16 cellular contexts compared by ENCODE assay signal in genomic region chr3:16277471-16277870, GRCh38. TPM values are rescaled to one million over a fixed set of nuclear protein-coding genes. Genes with fewer than 3 reads are reported as not detected.
A peak's percentile ranks its signal among the peaks of the same experiment; 100 is the strongest.
DNase-seq lines count a peak whose midpoint lies in the region; ATAC-seq, FAIRE-seq and TF ChIP-seq lines count a peak whose summit lies in the region.
"Had no signal": no experiment of that assay in that cellular context is flagged by ENCODE, and none has a peak within 500 bp of the region (broad histone marks: within the 10 kb centered on the region; RNA-seq: fewer than 3 reads in every experiment).

No MANE protein-coding gene starts in this region.

- H3K4me2 ChIP-seq in HepG2 (ENCODE audit: low read depth, low read length): no peak overlapping the region
- no peak overlapping the region for H3K4me2 ChIP-seq in astrocyte (ENCODE audit: low read length)

- no peaks in the 10 kb centered on the region for H3K9me3 Mint-ChIP-seq in astrocyte (ENCODE audit: unreplicated experiment)
- H3K9me3 Mint-ChIP-seq: CD14-positive monocyte had no signal

- no peaks in the 10 kb centered on the region for H3K27me3 Mint-ChIP-seq in astrocyte (ENCODE audit: low read depth, unreplicated experiment)

- in situ Hi-C loops in HepG2 (cut with HindIII; ENCODE audit: extremely low pct_ligation_motif_present, low pct_unique_long_range_greater_than_20kb): no loop called here

- WGBS in right lobe of liver (ENCODE audit: insufficient coverage, low coverage, low lambda C conversion rate, missing lambda C conversion rate): 73% methylated on average over 3 of the region's 3 CpGs
- WGBS in HepG2 (ENCODE audit: low lambda C conversion rate): 93% methylated on average over 3 of the region's 3 CpGs
- WGBS in pancreas, 2 donors: 88% methylated on average over 3 of the region's 3 CpGs

- H3K79me2 ChIP-seq in HepG2 (ENCODE audit: insufficient read depth, low read length) (no peaks in the 10 kb centered on the region), astrocyte (ENCODE audit: insufficient read depth, low read length) (no peaks in the 10 kb centered on the region)

- peak overlapping the region; percentile 10 for H3K27ac Mint-ChIP-seq in astrocyte (ENCODE audit: unreplicated experiment)

- ATAC-seq in right lobe of liver (peak; percentile 16 to 37 (median 30)), HepG2 (no peak), pancreas (no peak), GM19324 (IDR thresholded peaks at IDR 0.05; ENCODE audit: low FRiP score, unreplicated experiment) (no peak)

- H2AFZ ChIP-seq in HepG2 (ENCODE audit: low read length) (no peak overlapping the region), astrocyte (ENCODE audit: low read depth, low read length) (no peak overlapping the region)

- H3K36me3 Mint-ChIP-seq in astrocyte (ENCODE audit: low read depth, unreplicated experiment): no peaks in the 10 kb centered on the region

- peaks cover 2% of the 10 kb centered on the region for H3K4me1 Mint-ChIP-seq in astrocyte (ENCODE audit: low read depth, unreplicated experiment)
- H3K4me1 Mint-ChIP-seq: CD14-positive monocyte had no signal

- intact Hi-C loops in right lobe of liver (cut with DNase I) (no loop called here), HepG2 (cut with micrococcal nuclease; ENCODE audit: unreplicated experiment) (no loop called here), pancreas (cut with DNase I) (no loop called here)

- H3K9ac ChIP-seq in HepG2 (ENCODE audit: insufficient read depth, low read depth, low read length) (no peak overlapping the region), astrocyte (ENCODE audit: low read length) (no peak overlapping the region)

- CTCF ChIA-PET in HepG2 (lab: Yijun Ruan, JAX; ENCODE audit: low intra/inter-chr PET ratio, low total read pairs): no interaction called here

- no peak for FAIRE-seq in HepG2 (lab: Jason Lieb, UNC)
- FAIRE-seq in astrocyte (lab: Jason Lieb, UNC): peak; percentile 73
- no peak for FAIRE-seq in pancreas (lab: Jason Lieb, UNC)
- FAIRE-seq in GM19239 (lab: Jason Lieb, UNC): no peak

- no peaks in the 10 kb centered on the region for H3K4me1 ChIP-seq in right lobe of liver
- no peaks in the 10 kb centered on the region for H3K4me1 ChIP-seq in HepG2 (ENCODE audit: insufficient read depth, low read length)
- H3K4me1 ChIP-seq in astrocyte (ENCODE audit: insufficient read depth, low read length): no peaks in the 10 kb centered on the region
- H3K4me1 ChIP-seq in pancreas: no peaks in the 10 kb centered on the region
- H3K4me1 ChIP-seq: HAP-1 had no signal

- no peak overlapping the region for H3K4me3 ChIP-seq in right lobe of liver
- no peak overlapping the region for H3K4me3 ChIP-seq in HepG2 (replicated peaks in 1 of 3; ENCODE audit: insufficient read depth in 1 of 3, low read depth in 2 of 3, low read length in 3 of 3)
- no peak overlapping the region for H3K4me3 ChIP-seq in astrocyte (ENCODE audit: insufficient read depth, low read depth, low read length)
- no peak overlapping the region for H3K4me3 ChIP-seq in pancreas
- H3K4me3 ChIP-seq: HAP-1 had no signal

- H3K4me3 Mint-ChIP-seq in astrocyte (ENCODE audit: unreplicated experiment): no peak overlapping the region
- H3K4me3 Mint-ChIP-seq: CD14-positive monocyte had no signal

- H3K9me3 ChIP-seq in right lobe of liver (no peaks in the 10 kb centered on the region), HepG2 (ENCODE audit: low read length) (no peaks in the 10 kb centered on the region), astrocyte (ENCODE audit: insufficient read depth, low read depth, low read length) (no peaks in the 10 kb centered on the region), pancreas (no peaks in the 10 kb centered on the region)
- H3K9me3 ChIP-seq: HAP-1 had no signal

- H3K36me3 ChIP-seq in right lobe of liver: peaks cover 0 to 34% (median 0%) of the 10 kb centered on the region in 4 donors
- H3K36me3 ChIP-seq in HepG2 (replicated peaks in 1 of 2; ENCODE audit: control insufficient read depth in 1 of 2, insufficient read depth in 2 of 2, low read length in 2 of 2): peaks cover 1 to 56% of the 10 kb centered on the region in 2 experiments; a peak in 4 of 5 replicates
- H3K36me3 ChIP-seq in astrocyte (ENCODE audit: insufficient read depth, low read length): no peaks in the 10 kb centered on the region
- H3K36me3 ChIP-seq in pancreas: peaks cover 0 to 1% (median 0%) of the 10 kb centered on the region in 3 donors

- no TSS peak for BruUV-seq in HepG2 (replicated peaks; lab: Mats Ljungman, UMichigan)

- TF ChIP-seq EP300 in HepG2 (IDR thresholded peaks at IDR 0.05; ENCODE audit: low read depth in 2 of 2, low read length in 2 of 2) (no peak), HepG2 (CRISPR knock-in tag; IDR thresholded peaks at IDR 0.05; ENCODE audit: borderline replicate concordance) (no peak)

- TF ChIP-seq RAD21 in HepG2 (CRISPR knock-in tag; IDR thresholded peaks at IDR 0.05): no peak

- no peaks in the 10 kb centered on the region for H3K27me3 ChIP-seq in right lobe of liver
- no peaks in the 10 kb centered on the region for H3K27me3 ChIP-seq in HepG2 (ENCODE audit: control insufficient read depth in 1 of 2, insufficient read depth in 2 of 2, low read length in 2 of 2)
- no peaks in the 10 kb centered on the region for H3K27me3 ChIP-seq in astrocyte (ENCODE audit: insufficient read depth, low read length)
- H3K27me3 ChIP-seq in pancreas: no peaks in the 10 kb centered on the region

- no peaks in the 10 kb centered on the region for H4K20me1 ChIP-seq in HepG2 (ENCODE audit: insufficient read depth, low read length)
- no peaks in the 10 kb centered on the region for H4K20me1 ChIP-seq in astrocyte (ENCODE audit: insufficient read depth, low read length)

- DNase-seq in right lobe of liver: no peak
- DNase-seq in HepG2 (ENCODE audit: low spot score): no peak
- DNase-seq in astrocyte (ENCODE audit: low read depth): no peak
- peak; percentile 45 for DNase-seq in glomerular endothelial cell (ENCODE audit: extremely low read depth, low read depth, low spot score)
- no peak for DNase-seq in pancreas
- DNase-seq in GM19239 (ENCODE audit: insufficient read length, low spot score): no peak
- DNase-seq: DMS 273 treated with DMSO at 0.1 percent for 48 hours; KG1; NCI-H1417 treated with DMSO at 0.1 percent for 48 hours; NCI-H1930; NCI-H2171; NCI-H446; NK-92 treated with Interleukin-12 subunit alpha and Interleukin-12 subunit beta, amount 100 ng/mL, for 24 hours had no signal

- TF ChIP-seq POLR2A in right lobe of liver (IDR thresholded peaks at IDR 0.05): no peak
- TF ChIP-seq POLR2A in HepG2 (IDR thresholded peaks at IDR 0.05; ENCODE audit: insufficient read depth in 1 of 2, low read depth in 2 of 2, low read length in 2 of 2): no peak

- peak overlapping the region in 1 of 3 donors; percentile 36 for H3K27ac ChIP-seq in right lobe of liver
- H3K27ac ChIP-seq in HepG2 (ENCODE audit: extremely low read length, insufficient read depth, low read length): no peak overlapping the region
- no peak overlapping the region for H3K27ac ChIP-seq in astrocyte (ENCODE audit: low read depth, low read length)
- no peak overlapping the region for H3K27ac ChIP-seq in pancreas

- TF ChIP-seq CTCF in right lobe of liver (IDR thresholded peaks at IDR 0.05): no peak
- no peak for TF ChIP-seq CTCF in HepG2 (CRISPR knock-in tag; IDR thresholded peaks at IDR 0.05)
- no peak for TF ChIP-seq CTCF in astrocyte (IDR thresholded peaks at IDR 0.05; ENCODE audit: insufficient read depth, low read depth, low read length)
- no peak for TF ChIP-seq CTCF in pancreas (IDR thresholded peaks at IDR 0.05)

- POLR2A ChIA-PET in HepG2 (lab: Yijun Ruan, JAX): no interaction called here

RNA-seq across cellular contexts. Expression of gene OXNAD1, which starts 12.5 kb away (rescaled TPM):
- total RNA-seq in right lobe of liver (10 to 100 TPM in 5 of 6 experiments, 1 to 10 TPM in 1; 8.1 to 27.2 (median 16.2) TPM), HepG2 (2016; rRNA removed; fragmentation: Illumina TruSeq; extraction: Trizol) (18.8 and 25.2 TPM in 2 replicates), astrocyte (10.5 and 10.6 TPM in 2 replicates), glomerular endothelial cell (5.6 and 6.8 TPM in 2 replicates), pancreas (1 to 10 TPM; 3.7 to 6.7 (median 4.5) TPM)
- 25.2 and 28.2 TPM in 2 replicates for total RNA-seq in HepG2 (2016; cell fraction: cytosol; rRNA removed; fragmentation: Illumina TruSeq; extraction: Trizol; ENCODE audit: low read depth)
- total RNA-seq in HepG2 (2016; cell fraction: insoluble cytoplasmic fraction; rRNA removed; fragmentation: Illumina TruSeq; extraction: Trizol): 19.7 and 23.1 TPM in 2 replicates
- 13.5 and 18.2 TPM in 2 replicates for total RNA-seq in HepG2 (2016; cell fraction: membrane; rRNA removed; fragmentation: Illumina TruSeq; extraction: Trizol)
- 38.3 and 44.7 TPM in 2 replicates for total RNA-seq in HepG2 (2016; cell fraction: nucleus; rRNA removed; fragmentation: Illumina TruSeq; extraction: Trizol)
- polyA plus RNA-seq in HepG2 (2011; rRNA removed) (8.8 and 9.9 TPM in 2 replicates), pancreas (1 to 10 TPM; 2.8 to 3.2 TPM)
- 6.6 and 8.2 TPM in 2 replicates for polyA plus RNA-seq in HepG2 (2011; cell fraction: cytosol; rRNA removed)
- polyA plus RNA-seq in HepG2 (2011; cell fraction: nucleus; rRNA removed): 10.2 and 12.1 TPM in 2 replicates
- polyA plus RNA-seq in HepG2 (2012): 7.0 and 7.7 TPM in 2 replicates
- polyA plus RNA-seq in HepG2 (2016; cell fraction: cytosol; fragmentation: Illumina TruSeq; extraction: Trizol; ENCODE audit: low read depth): 1.7 and 3.2 TPM in 2 replicates
- polyA plus RNA-seq in HepG2 (2016; cell fraction: insoluble cytoplasmic fraction; fragmentation: Illumina TruSeq; extraction: Trizol; ENCODE audit: low read depth): 19.0 and 22.1 TPM in 2 replicates
- polyA plus RNA-seq in HepG2 (2016; cell fraction: membrane; fragmentation: Illumina TruSeq; extraction: Trizol; ENCODE audit: low read depth): 4.3 and 6.7 TPM in 2 replicates
- polyA plus RNA-seq in HepG2 (2016; cell fraction: nucleus; fragmentation: Illumina TruSeq; extraction: Trizol; ENCODE audit: insufficient read depth, low read depth): 12.2 and 14.2 TPM in 2 replicates
- 24.6 and 49.5 TPM in 2 replicates for polyA minus RNA-seq in HepG2 (2011; rRNA and poly(A)+ RNA removed; ENCODE audit: low replicate concordance)
- polyA minus RNA-seq in HepG2 (2011; cell fraction: cytosol; rRNA and poly(A)+ RNA removed): 5.4 and 6.4 TPM in 2 replicates
- 64.5 and 66.2 TPM in 2 replicates for polyA minus RNA-seq in HepG2 (2011; cell fraction: nucleus; rRNA and poly(A)+ RNA removed)

RNA-seq across cellular contexts. Expression of gene DPH3, which starts 12.7 kb away (rescaled TPM):
- 10 to 100 TPM in 5 of 6 experiments, 1 to 10 TPM in 1; 9.7 to 15.0 (median 12.9) TPM for total RNA-seq in right lobe of liver
- 21.6 and 40.0 TPM in 2 replicates for total RNA-seq in HepG2 (2016; rRNA removed; fragmentation: Illumina TruSeq; extraction: Trizol)
- total RNA-seq in HepG2 (2016; cell fraction: cytosol; rRNA removed; fragmentation: Illumina TruSeq; extraction: Trizol; ENCODE audit: low read depth): 14.7 and 18.5 TPM in 2 replicates
- total RNA-seq in HepG2 (2016; cell fraction: insoluble cytoplasmic fraction; rRNA removed; fragmentation: Illumina TruSeq; extraction: Trizol): 21.8 and 34.1 TPM in 2 replicates
- 37.4 and 40.6 TPM in 2 replicates for total RNA-seq in HepG2 (2016; cell fraction: membrane; rRNA removed; fragmentation: Illumina TruSeq; extraction: Trizol)
- total RNA-seq in HepG2 (2016; cell fraction: nucleus; rRNA removed; fragmentation: Illumina TruSeq; extraction: Trizol): 10.6 and 11.0 TPM in 2 replicates
- 15.6 and 18.3 TPM in 2 replicates for polyA plus RNA-seq in HepG2 (2011; rRNA removed)
- 6.7 and 10.0 TPM in 2 replicates for polyA plus RNA-seq in HepG2 (2011; cell fraction: cytosol; rRNA removed)
- polyA plus RNA-seq in HepG2 (2011; cell fraction: nucleus; rRNA removed): 2.0 and 3.6 TPM in 2 replicates
- polyA plus RNA-seq in HepG2 (2012): 23.4 and 26.6 TPM in 2 replicates
- polyA plus RNA-seq in HepG2 (2016; cell fraction: cytosol; fragmentation: Illumina TruSeq; extraction: Trizol; ENCODE audit: low read depth): 53.4 and 78.8 TPM in 2 replicates
- 73.2 and 81.4 TPM in 2 replicates for polyA plus RNA-seq in HepG2 (2016; cell fraction: insoluble cytoplasmic fraction; fragmentation: Illumina TruSeq; extraction: Trizol; ENCODE audit: low read depth)
- 73.1 and 94.3 TPM in 2 replicates for polyA plus RNA-seq in HepG2 (2016; cell fraction: membrane; fragmentation: Illumina TruSeq; extraction: Trizol; ENCODE audit: low read depth)
- 30.4 and 35.4 TPM in 2 replicates for polyA plus RNA-seq in HepG2 (2016; cell fraction: nucleus; fragmentation: Illumina TruSeq; extraction: Trizol; ENCODE audit: insufficient read depth, low read depth)
- polyA minus RNA-seq in HepG2 (2011; rRNA and poly(A)+ RNA removed; ENCODE audit: low replicate concordance): 5.6 and 6.9 TPM in 2 replicates
- polyA minus RNA-seq in HepG2 (2011; cell fraction: cytosol; rRNA and poly(A)+ RNA removed): 6.9 and 8.9 TPM in 2 replicates
- polyA minus RNA-seq in HepG2 (2011; cell fraction: nucleus; rRNA and poly(A)+ RNA removed): 6.0 and 7.2 TPM in 2 replicates
- 55.3 and 61.5 TPM in 2 replicates for total RNA-seq in astrocyte
- total RNA-seq in glomerular endothelial cell: 21.7 and 24.8 TPM in 2 replicates
- 1 to 10 TPM; 4.1 to 8.5 (median 6.8) TPM for total RNA-seq in pancreas
- 1 to 10 TPM; 4.1 to 8.8 TPM for polyA plus RNA-seq in pancreas

Comparison
In these comparisons a context has a peak if more than half of its experiments do, and no peak if none do; other contexts are left out.
1. ATAC-seq: peak in right lobe of liver (4 of 4); none in HepG2 (single experiment), pancreas (0 of 4) and GM19324 (single experiment).